Comparison of ENCODE assay signal across 11 cellular contexts in the genomic region with DNA sequence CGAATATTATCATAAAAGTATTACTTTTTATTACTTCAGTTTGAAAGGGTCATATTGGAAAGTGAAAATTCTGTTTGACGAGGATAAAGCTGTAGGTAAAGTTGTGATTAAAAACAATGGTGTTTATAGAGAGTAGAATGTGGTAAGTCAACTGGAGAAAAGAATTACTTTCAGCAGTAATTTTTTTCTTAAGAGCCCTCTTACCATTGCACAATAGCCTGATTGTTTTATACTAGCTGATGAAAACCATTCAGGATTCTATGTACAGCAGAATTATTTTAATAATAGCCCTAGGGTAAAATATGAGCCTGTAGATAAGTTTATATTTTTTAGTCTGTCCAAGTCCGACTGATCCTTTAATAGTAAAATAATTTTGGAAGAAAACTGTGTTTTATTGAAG. TPM values are rescaled to one million over a fixed set of nuclear protein-coding genes. Genes with fewer than 3 reads are reported as not detected.
DNase-seq lines count a peak whose midpoint lies in the region; ATAC-seq and TF ChIP-seq lines count a peak whose summit lies in the region.
"Had no signal": no experiment of that assay in that cellular context is flagged by ENCODE, and none has a peak within 500 bp of the region (broad histone marks: within the 10 kb centered on the region; RNA-seq: fewer than 3 reads in every experiment).

No MANE protein-coding gene starts in this region.

- H3K9me3 ChIP-seq in stomach: no peaks in the 10 kb centered on the region

- no peak for ATAC-seq in activated T-cell treated with anti-CD3 and anti-CD28 coated beads, Interleukin-2, amount 50 U/mL, for 4 hours
- ATAC-seq in HG03432 (IDR thresholded peaks at IDR 0.05; ENCODE audit: unreplicated experiment): no peak

- peak overlapping the region; percentile 87 for H3K27ac Mint-ChIP-seq in activated CD4-positive, alpha-beta memory T cell treated with anti-CD3 and anti-CD28 coated beads, Interleukin-2, amount 10 ng/mL, durations not matched to agents 7 days and 5 days

- H3K36me3 Mint-ChIP-seq in activated T-cell treated with anti-CD3 and anti-CD28 coated beads, Interleukin-2, amount 50 U/mL, for 4 hours (ENCODE audit: insufficient read depth): peaks cover 15% of the 10 kb centered on the region
- peaks cover 61% of the 10 kb centered on the region for H3K36me3 Mint-ChIP-seq in activated CD4-positive, alpha-beta memory T cell treated with anti-CD3 and anti-CD28 coated beads, Interleukin-2, amount 10 ng/mL, durations not matched to agents 7 days and 5 days (ENCODE audit: low read depth)

- H3K4me1 Mint-ChIP-seq in activated T-cell treated with anti-CD3 and anti-CD28 coated beads, Interleukin-2, amount 50 U/mL, for 4 hours (ENCODE audit: low read depth): peaks cover 88% of the 10 kb centered on the region
- H3K4me1 Mint-ChIP-seq in activated CD4-positive, alpha-beta memory T cell treated with anti-CD3 and anti-CD28 coated beads, Interleukin-2, amount 10 ng/mL, durations not matched to agents 7 days and 5 days: peaks cover 91% of the 10 kb centered on the region

- peak overlapping the region; percentile 80 for H3K4me3 Mint-ChIP-seq in activated T-cell treated with anti-CD3 and anti-CD28 coated beads, Interleukin-2, amount 50 U/mL, for 4 hours
- peak overlapping the region; percentile 61 for H3K4me3 Mint-ChIP-seq in activated CD4-positive, alpha-beta memory T cell treated with anti-CD3 and anti-CD28 coated beads, Interleukin-2, amount 10 ng/mL, durations not matched to agents 7 days and 5 days

- CTCF ChIA-PET in activated CD4-positive, alpha-beta memory T cell treated with anti-CD3 and anti-CD28 coated beads, Interleukin-2, amount 10 ng/mL, durations not matched to agents 7 days and 5 days (lab: Charles Lee): interaction anchor here (0.5 to 4.6 kb wide), 8 partner anchors 8 to 121 kb away, joined by 3 to 25 read pairs (median 4); a partner anchor contains a TSS

- no peak for DNase-seq in activated T-cell treated with anti-CD3 and anti-CD28 coated beads, Interleukin-2, amount 50 U/mL, for 4 hours
- no peak for DNase-seq in activated T-cell treated with anti-CD3 and anti-CD28 coated beads, Interleukin-2, amount 50 U/mL, for 48 hours
- DNase-seq in activated CD4-positive, alpha-beta memory T cell treated with anti-CD3 and anti-CD28 coated beads, Interleukin-2, amount 10 ng/mL, durations not matched to agents 7 days and 5 days: no peak
- DNase-seq in fibroblast of peridontal ligament (ENCODE audit: extremely low read depth): peak; percentile 62
- DNase-seq in stomach: no peak
- DNase-seq in glomerular visceral epithelial cell (ENCODE audit: extremely low spot score): no peak
- DNase-seq in NCI-H345 treated with DMSO at 0.1 percent for 48 hours (lab: John Stamatoyannopoulos, UW; ENCODE audit: unreplicated experiment): no peak
- DNase-seq: amygdala, kidney glomerular epithelial cell had no signal

- no peak overlapping the region for H3K4me3 ChIP-seq in stomach

- H3K36me3 ChIP-seq in stomach: no peaks in the 10 kb centered on the region

- H3K4me1 ChIP-seq in stomach: peaks cover 0 to 70% (median 38%) of the 10 kb centered on the region in 4 donors
- H3K4me1 ChIP-seq: parathyroid adenoma had no signal

- H3K27me3 ChIP-seq in stomach: no peaks in the 10 kb centered on the region

- no peak for TF ChIP-seq POLR2A in stomach (IDR thresholded peaks at IDR 0.05)

- 30 to 45% (median 34%) methylated on average over 3 of the region's 3 CpGs for WGBS in stomach, 5 donors

- no peak for TF ChIP-seq CTCF in stomach (IDR thresholded peaks at IDR 0.05)

- H3K27ac ChIP-seq in stomach: peak overlapping the region in 4 of 5 donors; percentile 62 to 87 (median 71)
- H3K27ac ChIP-seq: parathyroid adenoma had no signal

- intact Hi-C loops in stomach (cut with DNase I; ENCODE audit: low total_unique reads): no loop called here

- H3K9me3 Mint-ChIP-seq in activated T-cell treated with anti-CD3 and anti-CD28 coated beads, Interleukin-2, amount 50 U/mL, for 4 hours: no peaks in the 10 kb centered on the region
- no peaks in the 10 kb centered on the region for H3K9me3 Mint-ChIP-seq in activated CD4-positive, alpha-beta memory T cell treated with anti-CD3 and anti-CD28 coated beads, Interleukin-2, amount 10 ng/mL, durations not matched to agents 7 days and 5 days

- TF ChIP-seq EP300 in stomach (IDR thresholded peaks at IDR 0.05): no peak

- H3K27me3 Mint-ChIP-seq in activated T-cell treated with anti-CD3 and anti-CD28 coated beads, Interleukin-2, amount 50 U/mL, for 4 hours (ENCODE audit: low read depth): no peaks in the 10 kb centered on the region
- no peaks in the 10 kb centered on the region for H3K27me3 Mint-ChIP-seq in activated CD4-positive, alpha-beta memory T cell treated with anti-CD3 and anti-CD28 coated beads, Interleukin-2, amount 10 ng/mL, durations not matched to agents 7 days and 5 days

- POLR2A ChIA-PET in activated CD4-positive, alpha-beta memory T cell treated with anti-CD3 and anti-CD28 coated beads, Interleukin-2, amount 10 ng/mL, durations not matched to agents 7 days and 5 days (lab: Charles Lee): interaction anchor here (0.6 to 6.5 kb wide), 22 partner anchors 9 to 128 kb away, joined by 3 to 187 read pairs (median 7); a partner anchor contains a TSS

RNA-seq across cellular contexts. Expression of a gene that starts 16.6 kb away (rescaled TPM):
- 100 to 1,000 TPM in 1 of 3 donors, 10 to 100 TPM in 2; 89.3 to 103 (median 97.5) TPM for total RNA-seq in activated T-cell treated with anti-CD3 and anti-CD28 coated beads, Interleukin-2, amount 50 U/mL, for 4 hours
- total RNA-seq in activated CD4-positive, alpha-beta memory T cell treated with anti-CD3 and anti-CD28 coated beads, Interleukin-2, amount 10 ng/mL, durations not matched to agents 7 days and 5 days: 100 to 1,000 TPM; 163 to 166 TPM
- total RNA-seq in stomach: 10 to 100 TPM; 11.0 to 87.9 (median 23.7) TPM
- polyA plus RNA-seq in stomach: 10 to 100 TPM; 13.3 to 35.0 (median 17.6) TPM
